In the genomic region with DNA sequence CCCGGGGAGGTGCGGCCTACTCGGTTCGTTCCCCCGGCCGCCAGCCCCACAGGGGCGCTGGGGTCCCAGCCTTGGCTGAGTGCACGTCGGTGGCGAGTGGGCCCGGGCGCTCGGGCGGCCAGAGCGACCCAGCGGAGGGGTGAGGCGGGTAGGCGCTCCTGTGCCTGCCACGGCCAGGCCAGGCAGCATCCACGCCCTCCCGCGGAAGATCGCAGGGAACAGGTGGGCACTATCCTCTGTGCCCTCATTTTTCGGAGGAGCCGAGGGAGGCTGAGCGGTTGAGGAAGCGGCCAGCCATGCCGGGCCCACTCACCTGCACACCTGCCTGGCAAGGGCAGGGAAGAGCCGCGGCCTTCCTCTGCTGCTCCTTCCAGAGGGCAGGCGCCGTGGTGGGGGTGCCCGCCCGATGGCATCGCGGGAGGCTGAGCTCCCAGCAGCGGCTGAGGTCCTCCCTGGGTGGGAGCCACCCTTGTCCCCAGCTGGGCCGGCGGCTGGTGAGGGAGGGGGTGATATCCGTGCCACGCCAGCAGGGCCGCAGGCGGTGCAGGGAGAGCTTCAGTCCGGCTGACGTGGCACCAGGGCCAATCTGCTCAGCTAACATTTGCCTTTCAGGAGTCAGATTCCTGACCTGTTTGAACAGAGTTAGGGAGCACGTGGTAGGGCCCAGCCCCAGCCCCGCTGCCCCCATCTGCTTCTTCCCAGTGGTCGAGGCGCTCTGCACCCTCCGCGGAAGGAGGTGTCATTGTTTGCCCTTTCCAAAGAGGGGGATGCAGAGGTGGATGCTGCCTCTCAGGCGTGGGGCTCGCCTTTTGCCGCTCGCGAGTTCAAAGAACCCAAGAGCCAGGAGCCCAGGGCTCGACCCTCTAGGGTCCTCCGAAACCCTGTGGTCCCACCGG, we compare ENCODE assay signal across 1 cellular context.
A peak's percentile ranks its signal among the peaks of the same experiment; 100 is the strongest.
TF ChIP-seq lines count a peak whose summit lies in the region.

No MANE protein-coding gene starts in this region.

TF ChIP-seq in HepG2, 621 proteins besides CTCF, POLR2A, EP300 and RAD21 (continued from another document and continues in another):
- TF ChIP-seq ZNF563 (CRISPR knock-in tag; IDR thresholded peaks at IDR 0.05) (peak; percentile 59; the same call in 1 of the 2 replicates), ZSCAN20 (CRISPR knock-in tag; IDR thresholded peaks at IDR 0.05; ENCODE audit: borderline replicate concordance) (no peak), NONO (IDR thresholded peaks at IDR 0.05) (no peak), NONO (CRISPR knock-in tag; conservative IDR thresholded peaks at IDR 0.05) (0 out of 2 replicates have a peak, but pooled peaks have one; percentile 32), GABPA (IDR thresholded peaks at IDR 0.05; ENCODE audit: low read depth, low read length) (no peak), GABPA (CRISPR knock-in tag; IDR thresholded peaks at IDR 0.05; ENCODE audit: low read depth) (0 out of 2 replicates have a peak, but pooled peaks have one; percentile 8), ZC3H4 (CRISPR knock-in tag; IDR thresholded peaks at IDR 0.05; ENCODE audit: borderline replicate concordance) (no peak), NCOA2 (CRISPR knock-in tag; IDR thresholded peaks at IDR 0.05) (peak; percentile 2; the same call in 1 of the 2 replicates), SPEN (CRISPR knock-in tag; IDR thresholded peaks at IDR 0.05; ENCODE audit: low read depth) (peak; percentile 27), GPN1 (CRISPR knock-in tag; IDR thresholded peaks at IDR 0.05; ENCODE audit: borderline replicate concordance) (no peak), TAF15 (IDR thresholded peaks at IDR 0.05; ENCODE audit: low read depth, low read length, poor library complexity, severe bottlenecking) (no peak), SYNCRIP (IDR thresholded peaks at IDR 0.05; ENCODE audit: insufficient read depth, low read depth, low read length) (no peak), ZNF724P (CRISPR knock-in tag; IDR thresholded peaks at IDR 0.05; ENCODE audit: borderline replicate concordance) (0 out of 2 replicates have a peak, but pooled peaks have one; percentile 9), SP4 (CRISPR knock-in tag; IDR thresholded peaks at IDR 0.05) (no peak; the same call in 1 of the 2 replicates), ZNF703 (CRISPR knock-in tag; IDR thresholded peaks at IDR 0.05; ENCODE audit: borderline replicate concordance) (no peak), HOXD1 (CRISPR knock-in tag; IDR thresholded peaks at IDR 0.05) (0 out of 2 replicates have a peak, but pooled peaks have one; percentile 39), NFE2L1 (CRISPR knock-in tag; IDR thresholded peaks at IDR 0.05; ENCODE audit: borderline replicate concordance) (no peak), MAZ (IDR thresholded peaks at IDR 0.05; ENCODE audit: borderline replicate concordance, low read depth, low read length) (no peak), MAZ (CRISPR knock-in tag; IDR thresholded peaks at IDR 0.05; ENCODE audit: low read depth) (no peak), ETV6 (CRISPR knock-in tag; conservative IDR thresholded peaks at IDR 0.05) (0 out of 2 replicates have a peak, but pooled peaks have one; percentile 19), CCAR2 (optimal IDR thresholded peaks at IDR 0.05; ENCODE audit: low read depth, low read length) (no peak), MAFF (IDR thresholded peaks at IDR 0.05; ENCODE audit: low read depth, low read length) (no peak), ZNF224 (CRISPR knock-in tag; IDR thresholded peaks at IDR 0.05) (no peak), MAFG (CRISPR knock-in tag; IDR thresholded peaks at IDR 0.05) (no peak), POGZ (CRISPR knock-in tag; IDR thresholded peaks at IDR 0.05) (no peak), ZNF331 (CRISPR knock-in tag; IDR thresholded peaks at IDR 0.05) (no peak), ZSCAN25 (CRISPR knock-in tag; IDR thresholded peaks at IDR 0.05) (0 out of 2 replicates have a peak, but pooled peaks have one; percentile 6), ZNF121 (CRISPR knock-in tag; IDR thresholded peaks at IDR 0.05) (no peak), ADNP (CRISPR knock-in tag; IDR thresholded peaks at IDR 0.05) (no peak), ZSCAN12 (CRISPR knock-in tag; IDR thresholded peaks at IDR 0.05) (no peak), ETV5 (CRISPR knock-in tag; IDR thresholded peaks at IDR 0.05; ENCODE audit: borderline replicate concordance) (no peak; the same call in 1 of the 2 replicates)
- TF ChIP-seq, protein P1, sequence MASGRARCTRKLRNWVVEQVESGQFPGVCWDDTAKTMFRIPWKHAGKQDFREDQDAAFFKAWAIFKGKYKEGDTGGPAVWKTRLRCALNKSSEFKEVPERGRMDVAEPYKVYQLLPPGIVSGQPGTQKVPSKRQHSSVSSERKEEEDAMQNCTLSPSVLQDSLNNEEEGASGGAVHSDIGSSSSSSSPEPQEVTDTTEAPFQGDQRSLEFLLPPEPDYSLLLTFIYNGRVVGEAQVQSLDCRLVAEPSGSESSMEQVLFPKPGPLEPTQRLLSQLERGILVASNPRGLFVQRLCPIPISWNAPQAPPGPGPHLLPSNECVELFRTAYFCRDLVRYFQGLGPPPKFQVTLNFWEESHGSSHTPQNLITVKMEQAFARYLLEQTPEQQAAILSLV (CRISPR knock-in tag; IDR thresholded peaks at IDR 0.05; ENCODE audit: borderline replicate concordance): 0 out of 2 replicates have a peak, but pooled peaks have one; percentile 17
- TF ChIP-seq, protein P2, sequence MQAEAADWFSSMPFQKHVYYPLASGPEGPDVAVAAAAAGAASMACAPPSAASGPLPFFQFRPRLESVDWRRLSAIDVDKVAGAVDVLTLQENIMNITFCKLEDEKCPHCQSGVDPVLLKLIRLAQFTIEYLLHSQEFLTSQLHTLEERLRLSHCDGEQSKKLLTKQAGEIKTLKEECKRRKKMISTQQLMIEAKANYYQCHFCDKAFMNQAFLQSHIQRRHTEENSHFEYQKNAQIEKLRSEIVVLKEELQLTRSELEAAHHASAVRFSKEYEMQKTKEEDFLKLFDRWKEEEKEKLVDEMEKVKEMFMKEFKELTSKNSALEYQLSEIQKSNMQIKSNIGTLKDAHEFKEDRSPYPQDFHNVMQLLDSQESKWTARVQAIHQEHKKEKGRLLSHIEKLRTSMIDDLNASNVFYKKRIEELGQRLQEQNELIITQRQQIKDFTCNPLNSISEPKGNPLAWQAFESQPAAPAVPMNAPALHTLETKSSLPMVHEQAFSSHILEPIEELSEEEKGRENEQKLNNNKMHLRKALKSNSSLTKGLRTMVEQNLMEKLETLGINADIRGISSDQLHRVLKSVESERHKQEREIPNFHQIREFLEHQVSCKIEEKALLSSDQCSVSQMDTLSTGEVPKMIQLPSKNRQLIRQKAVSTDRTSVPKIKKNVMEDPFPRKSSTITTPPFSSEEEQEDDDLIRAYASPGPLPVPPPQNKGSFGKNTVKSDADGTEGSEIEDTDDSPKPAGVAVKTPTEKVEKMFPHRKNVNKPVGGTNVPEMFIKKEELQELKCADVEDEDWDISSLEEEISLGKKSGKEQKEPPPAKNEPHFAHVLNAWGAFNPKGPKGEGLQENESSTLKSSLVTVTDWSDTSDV (CRISPR knock-in tag; IDR thresholded peaks at IDR 0.05): peak; percentile 11; the same call in 1 of the 2 replicates
- TF ChIP-seq, protein P3, sequence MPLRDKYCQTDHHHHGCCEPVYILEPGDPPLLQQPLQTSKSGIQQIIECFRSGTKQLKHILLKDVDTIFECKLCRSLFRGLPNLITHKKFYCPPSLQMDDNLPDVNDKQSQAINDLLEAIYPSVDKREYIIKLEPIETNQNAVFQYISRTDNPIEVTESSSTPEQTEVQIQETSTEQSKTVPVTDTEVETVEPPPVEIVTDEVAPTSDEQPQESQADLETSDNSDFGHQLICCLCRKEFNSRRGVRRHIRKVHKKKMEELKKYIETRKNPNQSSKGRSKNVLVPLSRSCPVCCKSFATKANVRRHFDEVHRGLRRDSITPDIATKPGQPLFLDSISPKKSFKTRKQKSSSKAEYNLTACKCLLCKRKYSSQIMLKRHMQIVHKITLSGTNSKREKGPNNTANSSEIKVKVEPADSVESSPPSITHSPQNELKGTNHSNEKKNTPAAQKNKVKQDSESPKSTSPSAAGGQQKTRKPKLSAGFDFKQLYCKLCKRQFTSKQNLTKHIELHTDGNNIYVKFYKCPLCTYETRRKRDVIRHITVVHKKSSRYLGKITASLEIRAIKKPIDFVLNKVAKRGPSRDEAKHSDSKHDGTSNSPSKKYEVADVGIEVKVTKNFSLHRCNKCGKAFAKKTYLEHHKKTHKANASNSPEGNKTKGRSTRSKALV (CRISPR knock-in tag; IDR thresholded peaks at IDR 0.05): no peak; the same call in 1 of the 2 replicates
- TF ChIP-seq, protein P4, sequence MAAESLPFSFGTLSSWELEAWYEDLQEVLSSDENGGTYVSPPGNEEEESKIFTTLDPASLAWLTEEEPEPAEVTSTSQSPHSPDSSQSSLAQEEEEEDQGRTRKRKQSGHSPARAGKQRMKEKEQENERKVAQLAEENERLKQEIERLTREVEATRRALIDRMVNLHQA (CRISPR knock-in tag; IDR thresholded peaks at IDR 0.05): no peak
- TF ChIP-seq, protein P5, sequence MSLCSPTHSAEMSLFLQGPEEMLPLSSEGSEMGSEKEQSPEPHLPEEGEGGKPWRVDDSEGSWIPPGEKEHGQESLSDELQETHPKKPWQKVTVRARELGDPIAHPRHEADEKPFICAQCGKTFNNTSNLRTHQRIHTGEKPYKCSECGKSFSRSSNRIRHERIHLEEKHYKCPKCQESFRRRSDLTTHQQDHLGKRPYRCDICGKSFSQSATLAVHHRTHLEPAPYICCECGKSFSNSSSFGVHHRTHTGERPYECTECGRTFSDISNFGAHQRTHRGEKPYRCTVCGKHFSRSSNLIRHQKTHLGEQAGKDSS (CRISPR knock-in tag; IDR thresholded peaks at IDR 0.05; ENCODE audit: borderline replicate concordance, low read depth): no peak
- TF ChIP-seq, protein P6, sequence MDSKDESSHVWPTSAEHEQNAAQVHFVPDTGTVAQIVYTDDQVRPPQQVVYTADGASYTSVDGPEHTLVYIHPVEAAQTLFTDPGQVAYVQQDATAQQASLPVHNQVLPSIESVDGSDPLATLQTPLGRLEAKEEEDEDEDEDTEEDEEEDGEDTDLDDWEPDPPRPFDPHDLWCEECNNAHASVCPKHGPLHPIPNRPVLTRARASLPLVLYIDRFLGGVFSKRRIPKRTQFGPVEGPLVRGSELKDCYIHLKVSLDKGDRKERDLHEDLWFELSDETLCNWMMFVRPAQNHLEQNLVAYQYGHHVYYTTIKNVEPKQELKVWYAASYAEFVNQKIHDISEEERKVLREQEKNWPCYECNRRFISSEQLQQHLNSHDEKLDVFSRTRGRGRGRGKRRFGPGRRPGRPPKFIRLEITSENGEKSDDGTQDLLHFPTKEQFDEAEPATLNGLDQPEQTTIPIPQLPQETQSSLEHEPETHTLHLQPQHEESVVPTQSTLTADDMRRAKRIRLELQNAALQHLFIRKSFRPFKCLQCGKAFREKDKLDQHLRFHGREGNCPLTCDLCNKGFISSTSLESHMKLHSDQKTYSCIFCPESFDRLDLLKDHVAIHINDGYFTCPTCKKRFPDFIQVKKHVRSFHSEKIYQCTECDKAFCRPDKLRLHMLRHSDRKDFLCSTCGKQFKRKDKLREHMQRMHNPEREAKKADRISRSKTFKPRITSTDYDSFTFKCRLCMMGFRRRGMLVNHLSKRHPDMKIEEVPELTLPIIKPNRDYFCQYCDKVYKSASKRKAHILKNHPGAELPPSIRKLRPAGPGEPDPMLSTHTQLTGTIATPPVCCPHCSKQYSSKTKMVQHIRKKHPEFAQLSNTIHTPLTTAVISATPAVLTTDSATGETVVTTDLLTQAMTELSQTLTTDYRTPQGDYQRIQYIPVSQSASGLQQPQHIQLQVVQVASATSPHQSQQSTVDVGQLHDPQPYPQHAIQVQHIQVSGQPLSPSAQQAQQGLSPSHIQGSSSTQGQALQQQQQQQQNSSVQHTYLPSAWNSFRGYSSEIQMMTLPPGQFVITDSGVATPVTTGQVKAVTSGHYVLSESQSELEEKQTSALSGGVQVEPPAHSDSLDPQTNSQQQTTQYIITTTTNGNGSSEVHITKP (CRISPR knock-in tag; IDR thresholded peaks at IDR 0.05; ENCODE audit: low read depth): peak; percentile 59; the same call in 1 of the 2 replicates
- TF ChIP-seq, protein P7, sequence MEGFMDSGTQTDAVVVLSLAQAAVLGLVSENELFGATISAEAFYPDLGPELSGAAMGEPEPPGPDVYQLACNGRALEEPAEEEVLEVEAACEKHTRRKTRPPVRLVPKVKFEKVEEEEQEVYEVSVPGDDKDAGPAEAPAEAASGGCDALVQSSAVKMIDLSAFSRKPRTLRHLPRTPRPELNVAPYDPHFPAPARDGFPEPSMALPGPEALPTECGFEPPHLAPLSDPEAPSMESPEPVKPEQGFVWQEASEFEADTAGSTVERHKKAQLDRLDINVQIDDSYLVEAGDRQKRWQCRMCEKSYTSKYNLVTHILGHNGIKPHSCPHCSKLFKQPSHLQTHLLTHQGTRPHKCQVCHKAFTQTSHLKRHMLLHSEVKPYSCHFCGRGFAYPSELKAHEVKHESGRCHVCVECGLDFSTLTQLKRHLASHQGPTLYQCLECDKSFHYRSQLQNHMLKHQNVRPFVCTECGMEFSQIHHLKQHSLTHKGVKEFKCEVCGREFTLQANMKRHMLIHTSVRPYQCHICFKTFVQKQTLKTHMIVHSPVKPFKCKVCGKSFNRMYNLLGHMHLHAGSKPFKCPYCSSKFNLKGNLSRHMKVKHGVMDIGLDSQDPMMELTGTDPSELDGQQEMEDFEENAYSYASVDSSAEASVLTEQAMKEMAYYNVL (CRISPR knock-in tag; IDR thresholded peaks at IDR 0.05; ENCODE audit: borderline replicate concordance): no peak; the same call in 1 of the 2 replicates
- TF ChIP-seq, protein P8, sequence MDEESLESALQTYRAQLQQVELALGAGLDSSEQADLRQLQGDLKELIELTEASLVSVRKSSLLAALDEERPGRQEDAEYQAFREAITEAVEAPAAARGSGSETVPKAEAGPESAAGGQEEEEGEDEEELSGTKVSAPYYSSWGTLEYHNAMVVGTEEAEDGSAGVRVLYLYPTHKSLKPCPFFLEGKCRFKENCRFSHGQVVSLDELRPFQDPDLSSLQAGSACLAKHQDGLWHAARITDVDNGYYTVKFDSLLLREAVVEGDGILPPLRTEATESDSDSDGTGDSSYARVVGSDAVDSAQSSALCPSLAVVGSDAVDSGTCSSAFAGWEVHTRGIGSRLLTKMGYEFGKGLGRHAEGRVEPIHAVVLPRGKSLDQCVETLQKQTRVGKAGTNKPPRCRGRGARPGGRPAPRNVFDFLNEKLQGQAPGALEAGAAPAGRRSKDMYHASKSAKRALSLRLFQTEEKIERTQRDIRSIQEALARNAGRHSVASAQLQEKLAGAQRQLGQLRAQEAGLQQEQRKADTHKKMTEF (CRISPR knock-in tag; IDR thresholded peaks at IDR 0.05): peak; percentile 16
